In genomic region chr6:139133733-139134360, GRCh38 we compare ENCODE assay signal across 10 cellular contexts. TPM values are rescaled to one million over a fixed set of nuclear protein-coding genes. Genes with fewer than 3 reads are reported as not detected.
A peak's percentile ranks its signal among the peaks of the same experiment; 100 is the strongest.
DNase-seq lines count a peak whose midpoint lies in the region; ATAC-seq, FAIRE-seq and TF ChIP-seq lines count a peak whose summit lies in the region.
"Had no signal": no experiment of that assay in that cellular context is flagged by ENCODE, and none has a peak within 500 bp of the region (broad histone marks: within the 10 kb centered on the region; RNA-seq: fewer than 3 reads in every experiment).

No MANE protein-coding gene starts in this region.

- no peak overlapping the region for H2BK15ac ChIP-seq in H1 (ENCODE audit: low read length)

- peaks cover 1 to 3% of the 10 kb centered on the region in 2 experiments for H4K20me1 ChIP-seq in H1 (replicated peaks in 1 of 2; ENCODE audit: control insufficient read depth in 1 of 2, insufficient read depth in 2 of 2, low read length in 2 of 2)

- peaks cover 54 to 73% (median 63%) of the 10 kb centered on the region in 3 donors for H3K4me1 Mint-ChIP-seq in CD8-positive, alpha-beta memory T cell

- peak in 1 of 5 donors; percentile 33 for DNase-seq in CD8-positive, alpha-beta memory T cell
- peak; percentile 65 for DNase-seq in NCI-H146 treated with DMSO at 0.1 percent for 48 hours (lab: John Stamatoyannopoulos, UW; ENCODE audit: unreplicated experiment)
- DNase-seq in H1 (ENCODE audit: low read depth in 1 of 2, low spot score in 2 of 2), result no peak
- DNase-seq in prostate gland (ENCODE audit: low spot score), result no peak
- no peak for DNase-seq in NCI-H2196 (lab: John Stamatoyannopoulos, UW; ENCODE audit: unreplicated experiment)
- DNase-seq in central memory CD4-positive, alpha-beta T cell, result no peak
- no peak for DNase-seq in NCI-H524 (lab: John Stamatoyannopoulos, UW)
- DNase-seq: activated naive CD4-positive, alpha-beta T cell treated with Interleukin-2 at 50 U/mL for 16 hours had no signal

- H2BK5ac ChIP-seq in H1 (ENCODE audit: low read depth, low read length), result no peak overlapping the region

- H3K36me3 Mint-ChIP-seq in CD8-positive, alpha-beta memory T cell, result peaks cover 8 to 31% (median 12%) of the 10 kb centered on the region in 3 donors

- WGBS in H1 (ENCODE audit: extremely low coverage in 1 of 2, insufficient coverage in 1 of 2, insufficient read length in 1 of 2, insufficient replicate concordance in 2 of 2, low coverage in 1 of 2, low lambda C conversion rate in 2 of 2, missing lambda C conversion rate in 1 of 2), 2 experiments, result 90% methylated on average over 2 of the region's 2 CpGs; no CpG with 5 or more reads in 1 of the 2 experiments
- WGBS in prostate gland, result 24% methylated on average over 2 of the region's 2 CpGs

- H3K9ac ChIP-seq in H1 (replicated peaks in 1 of 4; ENCODE audit: extremely low read depth in 1 of 4, low read depth in 3 of 4, low read length in 3 of 4), result no peak overlapping the region

- H3K4me3 Mint-ChIP-seq in CD8-positive, alpha-beta memory T cell, result peak overlapping the region in 6 of 7 donors; percentile 4 to 90 (median 40)

- H3K4me2 ChIP-seq in H1 (ENCODE audit: insufficient read depth in 1 of 2, low read depth in 2 of 2, low read length in 2 of 2), result no peak overlapping the region; a peak in 1 of 4 replicates

- ATAC-seq in GM18520 (IDR thresholded peaks at IDR 0.05; ENCODE audit: unreplicated experiment), result no peak

- H3K27ac ChIP-seq in CD8-positive, alpha-beta memory T cell (ENCODE audit: low read depth, low read length), result peak overlapping the region; percentile 89
- no peak overlapping the region for H3K27ac ChIP-seq in H1 (ENCODE audit: low read depth, low read length)
- H3K27ac ChIP-seq in prostate gland, result peak overlapping the region; percentile 11 to 22

- no peak overlapping the region for H4K91ac ChIP-seq in H1 (replicated peaks; ENCODE audit: insufficient read length, low read length)

- H3K9me3 ChIP-seq in CD8-positive, alpha-beta memory T cell (ENCODE audit: low read length), result no peaks in the 10 kb centered on the region
- H3K9me3 ChIP-seq in H1 (ENCODE audit: insufficient read depth in 2 of 2, low read depth in 1 of 2, low read length in 1 of 2) (no peaks in the 10 kb centered on the region), prostate gland (no peaks in the 10 kb centered on the region)

- H2BK120ac ChIP-seq in H1 (replicated peaks; ENCODE audit: low read depth, low read length), result no peak overlapping the region

- H3K27me3 ChIP-seq in CD8-positive, alpha-beta memory T cell (ENCODE audit: insufficient read depth, low read length, poor library complexity, severe bottlenecking), result no peaks in the 10 kb centered on the region
- H3K27me3 ChIP-seq in H1 (replicated peaks in 1 of 4; ENCODE audit: control insufficient read depth in 3 of 4, extremely low read depth in 1 of 4, insufficient read depth in 3 of 4, low read length in 3 of 4), result no peaks in the 10 kb centered on the region; a peak in 1 of 7 replicates
- no peaks in the 10 kb centered on the region for H3K27me3 ChIP-seq in prostate gland (replicated peaks; ENCODE audit: insufficient read depth)

- H3K23me2 ChIP-seq in H1 (ENCODE audit: low read depth, low read length), result no peaks in the 10 kb centered on the region; the same call in 1 of the 2 replicates

- H3K23ac ChIP-seq in H1 (ENCODE audit: insufficient read length), result no peak overlapping the region

- no peak for TF ChIP-seq EP300 in H1 (IDR thresholded peaks at IDR 0.05; ENCODE audit: borderline replicate concordance in 1 of 2, low read depth in 2 of 2, low read length in 2 of 2)

- peaks cover 46% of the 10 kb centered on the region for H3K4me1 ChIP-seq in CD8-positive, alpha-beta memory T cell (ENCODE audit: insufficient read depth, low read length)
- H3K4me1 ChIP-seq in H1 (replicated peaks in 1 of 4; ENCODE audit: control insufficient read depth in 3 of 4, insufficient read depth in 4 of 4, low read length in 3 of 4), result 0 out of 7 replicates have a peak, but pooled peaks cover 0 to 5% (median 0%) of the 10 kb centered on the region in 4 experiments
- no peaks in the 10 kb centered on the region for H3K4me1 ChIP-seq in prostate gland (replicated peaks)

- no peak overlapping the region for H3K18ac ChIP-seq in H1 (ENCODE audit: extremely low read depth, low read length)

- no peaks in the 10 kb centered on the region for H3K36me3 ChIP-seq in CD8-positive, alpha-beta memory T cell (ENCODE audit: insufficient read depth, low read length)
- no peaks in the 10 kb centered on the region for H3K36me3 ChIP-seq in H1 (ENCODE audit: control insufficient read depth in 2 of 4, insufficient read depth in 4 of 4, low read length in 3 of 4)
- H3K36me3 ChIP-seq in prostate gland, result no peaks in the 10 kb centered on the region

- no peak overlapping the region for H3K4me3 ChIP-seq in CD8-positive, alpha-beta memory T cell (ENCODE audit: low read length)
- H3K4me3 ChIP-seq in H1 (ENCODE audit: extremely low read depth in 1 of 4, insufficient read depth in 2 of 4, low read depth in 3 of 4, low read length in 4 of 4) (no peak overlapping the region), prostate gland (no peak overlapping the region)

- peaks cover 0 to 6% (median 0%) of the 10 kb centered on the region in 5 donors for H3K9me3 Mint-ChIP-seq in CD8-positive, alpha-beta memory T cell

- intact Hi-C loops in prostate gland (cut with DNase I), result loop anchor here (10.0 kb wide), 1 partner anchor 231 kb away; no protein-coding TSS in a partner anchor

- TF ChIP-seq POLR2A in H1 (IDR thresholded peaks at IDR 0.05; ENCODE audit: control extremely low read depth in 1 of 2, low read depth in 2 of 2, low read length in 2 of 2) (no peak), prostate gland (IDR thresholded peaks at IDR 0.05) (no peak)

- no peak overlapping the region for H4K5ac ChIP-seq in H1 (ENCODE audit: insufficient read length, low read depth, low read length)

- CTCF ChIA-PET in CD8-positive, alpha-beta memory T cell (lab: Charles Lee), result interaction anchor here (0.7 to 2.1 kb wide), 9 partner anchors 9 to 231 kb away, joined by 3 to 21 read pairs (median 3); no protein-coding TSS in a partner anchor
- CTCF ChIA-PET in H1 (lab: Charles Lee; ENCODE audit: partially characterized antibody), result interaction anchor here (0.9 to 1.0 kb wide), 2 partner anchors 8 to 231 kb away, joined by 3 read pairs; no protein-coding TSS in a partner anchor

- 0 out of 2 replicates have a peak overlapping the region, but pooled peaks have one; percentile 29 for H2BK12ac ChIP-seq in H1 (ENCODE audit: low read depth, low read length)

- no peak for TF ChIP-seq RAD21 in H1 (IDR thresholded peaks at IDR 0.05 in 1 of 2, conservative IDR thresholded peaks at IDR 0.05 in 1 of 2; ENCODE audit: low read depth in 2 of 2, low read length in 2 of 2)

- no peak for FAIRE-seq in H1 (lab: Jason Lieb, UNC)
- FAIRE-seq: RCC 7860 had no signal

- POLR2A ChIA-PET in CD8-positive, alpha-beta memory T cell (lab: Charles Lee), result interaction anchor here (0.7 to 1.7 kb wide), 7 partner anchors 8 to 240 kb away, joined by 3 to 11 read pairs (median 6); partner anchors contain the start of genes CITED2 and REPS1
- POLR2A ChIA-PET in H1 (lab: Charles Lee; ENCODE audit: partially characterized antibody), result interaction anchor here (0.7 to 1.8 kb wide), 2 partner anchors 9 to 1255 kb away, joined by 3 to 5 read pairs; no protein-coding TSS in a partner anchor

- H4K8ac ChIP-seq in H1 (ENCODE audit: extremely low read depth, insufficient read depth, low read length), result no peak overlapping the region

- TF ChIP-seq CTCF in H1 (IDR thresholded peaks at IDR 0.05; ENCODE audit: control extremely low read depth in 1 of 3, insufficient read depth in 1 of 3, low read depth in 1 of 3, low read length in 3 of 3) (no peak), prostate gland (IDR thresholded peaks at IDR 0.05) (no peak)

- no peak overlapping the region for H2AK5ac ChIP-seq in H1 (ENCODE audit: low read depth, low read length)

- no peak overlapping the region for H3K4ac ChIP-seq in H1 (replicated peaks; ENCODE audit: insufficient read length, low read depth, low read length)

- H3K79me2 ChIP-seq in H1 (ENCODE audit: control insufficient read depth in 1 of 2, insufficient read depth in 2 of 2, low read length in 2 of 2), result peaks cover 0 to 11% of the 10 kb centered on the region in 2 experiments; a peak in 2 of 4 replicates

- peaks cover 0 to 2% of the 10 kb centered on the region in 2 donors for H3K27me3 Mint-ChIP-seq in CD8-positive, alpha-beta memory T cell

- H2AFZ ChIP-seq in H1 (ENCODE audit: low read length), result no peak overlapping the region

- H3K56ac ChIP-seq in H1 (replicated peaks; ENCODE audit: insufficient read length, low read depth, low read length), result no peak overlapping the region

- H3K27ac Mint-ChIP-seq in CD8-positive, alpha-beta memory T cell, result peak overlapping the region; percentile 94 to 99 (median 98)

- no peak overlapping the region for H3K14ac ChIP-seq in H1 (ENCODE audit: insufficient read length)

- H2BK20ac ChIP-seq in H1 (ENCODE audit: low read length), result no peak overlapping the region

- no peaks in the 10 kb centered on the region for H3K79me1 ChIP-seq in H1 (ENCODE audit: low read depth, low read length)

TF ChIP-seq in H1, 55 proteins besides CTCF, POLR2A, EP300 and RAD21:
- TF ChIP-seq CREB1 (IDR thresholded peaks at IDR 0.05), result no peak
TF ChIP-seq in H1: peak in this region for 0.

RNA-seq across cellular contexts. Expression of gene HECA, which starts 1.0 kb away (rescaled TPM):
- 10 to 100 TPM; 63.4 to 64.6 TPM for total RNA-seq in CD8-positive, alpha-beta memory T cell
- polyA plus RNA-seq in CD8-positive, alpha-beta memory T cell, result 9.0 TPM
- total RNA-seq in H1 (2021; fragmentation: NEBNext Ultra II Directional; extraction: Animal tissue kit (Norgen Biotek cat#: 25700)), result 8.9 and 9.2 TPM in 2 replicates
- 2.4 TPM in 2 replicates for polyA plus RNA-seq in H1 (2011; rRNA removed)
- polyA plus RNA-seq in H1 (2011; cell fraction: cytosol; rRNA removed), result 3.8 TPM
- 2.1 TPM for polyA plus RNA-seq in H1 (2011; cell fraction: nucleus; rRNA removed)
- 2.3 to 4.5 TPM (median 3.1 TPM) in 4 replicates for polyA plus RNA-seq in H1 (2012, experiment 1 of 2)
- 0.38 TPM for polyA plus RNA-seq in H1 (2012, experiment 2 of 2)
- 3.3 TPM for polyA plus RNA-seq in H1 (2013, experiment 1 of 2)
- 3.3 TPM for polyA plus RNA-seq in H1 (2013, experiment 2 of 2)
- 7.5 and 8.2 TPM in 2 replicates for polyA minus RNA-seq in H1 (2011; rRNA and poly(A)+ RNA removed)
- 6.4 TPM for polyA minus RNA-seq in H1 (2011; cell fraction: cytosol; rRNA and poly(A)+ RNA removed)
- 7.3 TPM for polyA minus RNA-seq in H1 (2011; cell fraction: nucleus; rRNA and poly(A)+ RNA removed)
- total RNA-seq in prostate gland, result 10 to 100 TPM; 26.0 to 45.9 TPM
